In genomic region chr11:77395460-77396175, GRCh38 we compare ENCODE assay signal across 31 cellular contexts.
A peak's percentile ranks its signal among the peaks of the same experiment; 100 is the strongest.
DNase-seq lines count a peak whose midpoint lies in the region; ATAC-seq, FAIRE-seq and TF ChIP-seq lines count a peak whose summit lies in the region.
"Had no signal": no experiment of that assay in that cellular context is flagged by ENCODE, and none has a peak within 500 bp of the region (broad histone marks: within the 10 kb centered on the region; RNA-seq: fewer than 3 reads in every experiment).

No MANE protein-coding gene starts in this region.

- peaks cover 1% of the 10 kb centered on the region for H3K36me3 Mint-ChIP-seq in osteocyte (ENCODE audit: unreplicated experiment)

- no peak for DNase-seq in right lobe of liver
- no peak for DNase-seq in HepG2 (ENCODE audit: low spot score)
- peak; percentile 61 for DNase-seq in NCI-H2171 treated with DMSO at 0.1 percent for 48 hours (lab: John Stamatoyannopoulos, UW)
- DNase-seq in transverse colon: no peak
- no peak for DNase-seq in UCSD-AML1 (lab: John Stamatoyannopoulos, UW; ENCODE audit: unreplicated experiment)
- DNase-seq in NCI-H446 treated with DMSO at 0.1 percent for 48 hours (lab: John Stamatoyannopoulos, UW): no peak
- DNase-seq in osteocyte (ENCODE audit: extremely low spot score, unreplicated experiment): no peak
- DNase-seq: activated CD4-positive, alpha-beta T cell treated with anti-CD3 and anti-CD28 coated beads, Interleukin-2, amount 50 U/mL, for 48 hours; activated gamma-delta T cell treated with Interleukin-2 at 50 U/mL for 16 hours; activated naive CD8-positive, alpha-beta T cell treated with anti-CD3 and anti-CD28 coated beads, Interleukin-2, amount 10 ng/mL, durations not matched to agents 7 days and 5 days; activated T-cell treated with anti-CD3 and anti-CD28 coated beads, Interleukin-2, amount 50 U/mL, for 48 hours; aorta; effector CD4-positive, alpha-beta T cell; GOT3; hippocampal formation; immature natural killer cell; MM.1S; naive B cell; NCI-H2029; NCI-H510A treated with DMSO at 0.1 percent for 48 hours; sigmoid colon; stimulated activated CD4-positive, alpha-beta T cell treated with anti-CD3 and anti-CD28 coated beads, Interleukin-4, amount 100 ng/mL, for 1 hour; T-helper 2 cell; tibial artery had no signal

- no peaks in the 10 kb centered on the region for H3K79me2 ChIP-seq in HepG2 (ENCODE audit: insufficient read depth, low read length)

- H3K27me3 Mint-ChIP-seq in osteocyte (ENCODE audit: unreplicated experiment): no peaks in the 10 kb centered on the region
- H3K27me3 Mint-ChIP-seq: activated naive CD8-positive, alpha-beta T cell treated with anti-CD3 and anti-CD28 coated beads, Interleukin-2, amount 10 ng/mL, durations not matched to agents 7 days and 5 days; naive B cell had no signal

- no TSS peak for BruUV-seq in HepG2 (replicated peaks; lab: Mats Ljungman, UMichigan)

- intact Hi-C loops in right lobe of liver (cut with DNase I) (no loop called here), HepG2 (cut with micrococcal nuclease; ENCODE audit: unreplicated experiment) (no loop called here), transverse colon (cut with DNase I; ENCODE audit: low total_unique reads) (no loop called here)

- H3K27me3 ChIP-seq in right lobe of liver (no peaks in the 10 kb centered on the region), HepG2 (ENCODE audit: control insufficient read depth in 1 of 2, insufficient read depth in 2 of 2, low read length in 2 of 2) (no peaks in the 10 kb centered on the region), iPS-20b (ENCODE audit: insufficient read depth, low read length) (no peaks in the 10 kb centered on the region), transverse colon (no peaks in the 10 kb centered on the region)
- H3K27me3 ChIP-seq: cardiac muscle cell, sigmoid colon, tibial artery had no signal

- H3K9me3 ChIP-seq in right lobe of liver (no peaks in the 10 kb centered on the region), HepG2 (ENCODE audit: low read length) (no peaks in the 10 kb centered on the region), iPS-20b (ENCODE audit: insufficient read depth, low read depth, low read length) (no peaks in the 10 kb centered on the region), transverse colon (no peaks in the 10 kb centered on the region)
- H3K9me3 ChIP-seq: A549, sigmoid colon, tibial artery had no signal

- no peak for TF ChIP-seq RAD21 in HepG2 (CRISPR knock-in tag; IDR thresholded peaks at IDR 0.05)

- 48% methylated on average over 3 of the region's 3 CpGs for WGBS in right lobe of liver (ENCODE audit: insufficient coverage, low coverage, low lambda C conversion rate, missing lambda C conversion rate)
- WGBS in HepG2 (ENCODE audit: low lambda C conversion rate): 36% methylated on average over 3 of the region's 3 CpGs
- 55 to 56% methylated on average over 3 of the region's 3 CpGs for WGBS in transverse colon (ENCODE audit: low coverage in 1 of 2), 2 donors

- no peak for TF ChIP-seq CTCF in right lobe of liver (IDR thresholded peaks at IDR 0.05)
- no peak for TF ChIP-seq CTCF in HepG2 (CRISPR knock-in tag; IDR thresholded peaks at IDR 0.05)
- no peak for TF ChIP-seq CTCF in transverse colon (IDR thresholded peaks at IDR 0.05)
- no peak for TF ChIP-seq CTCF in osteocyte (IDR thresholded peaks at IDR 0.05)

- no peak overlapping the region for H3K4me2 ChIP-seq in HepG2 (ENCODE audit: low read depth, low read length)
- H3K4me2 ChIP-seq: A549, KMS-11 had no signal

- in situ Hi-C loops in HepG2 (cut with HindIII; ENCODE audit: extremely low pct_ligation_motif_present, low pct_unique_long_range_greater_than_20kb) (no loop called here), transverse colon (cut with MboI; ENCODE audit: low pct_ligation_motif_present in 1 of 4, low pct_unique_long_range_greater_than_20kb in 1 of 4, low sequenced_read_pairs in 3 of 4) (no loop called here)

- H4K20me1 ChIP-seq in HepG2 (ENCODE audit: insufficient read depth, low read length): no peaks in the 10 kb centered on the region

- H3K4me3 ChIP-seq in right lobe of liver (no peak overlapping the region), HepG2 (replicated peaks in 1 of 3; ENCODE audit: insufficient read depth in 1 of 3, low read depth in 2 of 3, low read length in 3 of 3) (no peak overlapping the region), iPS-20b (ENCODE audit: low read length) (no peak overlapping the region), transverse colon (no peak overlapping the region)
- H3K4me3 ChIP-seq: A549, cardiac muscle cell, sigmoid colon, tibial artery had no signal

- H3K36me3 ChIP-seq in right lobe of liver (no peaks in the 10 kb centered on the region), HepG2 (replicated peaks in 1 of 2; ENCODE audit: control insufficient read depth in 1 of 2, insufficient read depth in 2 of 2, low read length in 2 of 2) (no peaks in the 10 kb centered on the region), iPS-20b (ENCODE audit: insufficient read depth, low read depth, low read length) (peaks cover 20% of the 10 kb centered on the region), transverse colon (no peaks in the 10 kb centered on the region)
- H3K36me3 ChIP-seq: cardiac muscle cell, sigmoid colon, tibial artery had no signal

- TF ChIP-seq POLR2A in right lobe of liver (IDR thresholded peaks at IDR 0.05) (no peak), HepG2 (IDR thresholded peaks at IDR 0.05; ENCODE audit: insufficient read depth in 1 of 2, low read depth in 2 of 2, low read length in 2 of 2) (no peak), transverse colon (IDR thresholded peaks at IDR 0.05) (no peak)

- CTCF ChIA-PET in HepG2 (lab: Yijun Ruan, JAX; ENCODE audit: low intra/inter-chr PET ratio, low total read pairs): no interaction called here

- TF ChIP-seq EP300 in HepG2 (IDR thresholded peaks at IDR 0.05; ENCODE audit: low read depth in 2 of 2, low read length in 2 of 2) (no peak), HepG2 (CRISPR knock-in tag; IDR thresholded peaks at IDR 0.05; ENCODE audit: borderline replicate concordance) (no peak), transverse colon (IDR thresholded peaks at IDR 0.05; ENCODE audit: low read depth) (no peak)

- H3K9ac ChIP-seq in HepG2 (ENCODE audit: insufficient read depth, low read depth, low read length) (no peak overlapping the region), iPS-20b (ENCODE audit: low read depth, low read length) (peak overlapping the region; percentile 28; the same call in 1 of the 2 replicates)
- H3K9ac ChIP-seq: KMS-11 had no signal

- no peak overlapping the region for H3K27ac Mint-ChIP-seq in osteocyte (ENCODE audit: unreplicated experiment)
- H3K27ac Mint-ChIP-seq: activated naive CD8-positive, alpha-beta T cell treated with anti-CD3 and anti-CD28 coated beads, Interleukin-2, amount 10 ng/mL, durations not matched to agents 7 days and 5 days; immature natural killer cell; naive B cell had no signal

- ATAC-seq in right lobe of liver (no peak), HepG2 (no peak)
- ATAC-seq: A549; activated CD4-positive, CD25-positive, alpha-beta regulatory T cell treated with anti-CD3 and anti-CD28 coated beads, Interleukin-2, amount 50 U/mL, for 24 hours; Right ventricle myocardium inferior had no signal

- POLR2A ChIA-PET in HepG2 (lab: Yijun Ruan, JAX): no interaction called here

- FAIRE-seq in HepG2 (lab: Jason Lieb, UNC): no peak
- FAIRE-seq: A549, colon had no signal

- no peak overlapping the region for H2AFZ ChIP-seq in HepG2 (ENCODE audit: low read length)

- H3K27ac ChIP-seq in right lobe of liver (peak overlapping the region in 2 of 3 donors; percentile 26 to 30), HepG2 (ENCODE audit: extremely low read length, insufficient read depth, low read length) (no peak overlapping the region), iPS-20b (ENCODE audit: low read length) (no peak overlapping the region), transverse colon (peak overlapping the region; percentile 17 to 51 (median 39))
- H3K27ac ChIP-seq: A549, cardiac muscle cell, KMS-11, sigmoid colon, tibial artery had no signal

- H3K4me1 ChIP-seq in right lobe of liver (peaks cover 0 to 47% (median 15%) of the 10 kb centered on the region in 4 donors), HepG2 (ENCODE audit: insufficient read depth, low read length) (peaks cover 17% of the 10 kb centered on the region), iPS-20b (ENCODE audit: insufficient read depth, low read length) (peaks cover 5% of the 10 kb centered on the region), transverse colon (peaks cover 10 to 66% (median 37%) of the 10 kb centered on the region in 4 donors)

- H3K4me1 Mint-ChIP-seq in osteocyte (ENCODE audit: unreplicated experiment): peaks cover 4% of the 10 kb centered on the region
- H3K4me1 Mint-ChIP-seq: immature natural killer cell, naive B cell had no signal

- H3K4me3 Mint-ChIP-seq in osteocyte (ENCODE audit: unreplicated experiment): no peak overlapping the region
- H3K4me3 Mint-ChIP-seq: activated naive CD8-positive, alpha-beta T cell treated with anti-CD3 and anti-CD28 coated beads, Interleukin-2, amount 10 ng/mL, durations not matched to agents 7 days and 5 days; immature natural killer cell; naive B cell had no signal

- no peaks in the 10 kb centered on the region for H3K9me3 Mint-ChIP-seq in osteocyte (ENCODE audit: unreplicated experiment)
- H3K9me3 Mint-ChIP-seq: immature natural killer cell, naive B cell had no signal

TF ChIP-seq in HepG2, 621 proteins besides CTCF, POLR2A, EP300 and RAD21:
- TF ChIP-seq SRSF1 (optimal IDR thresholded peaks at IDR 0.05; ENCODE audit: low read depth, low read length): no peak

Comparison
In these comparisons a context has a peak if more than half of its experiments do, and no peak if none do; other contexts are left out.
1. H3K27ac ChIP-seq: peak in right lobe of liver (2 of 3) and transverse colon (4 of 4); none in HepG2 (single experiment) and iPS-20b (single experiment).